18 cellular contexts compared by ENCODE assay signal in the genomic region with DNA sequence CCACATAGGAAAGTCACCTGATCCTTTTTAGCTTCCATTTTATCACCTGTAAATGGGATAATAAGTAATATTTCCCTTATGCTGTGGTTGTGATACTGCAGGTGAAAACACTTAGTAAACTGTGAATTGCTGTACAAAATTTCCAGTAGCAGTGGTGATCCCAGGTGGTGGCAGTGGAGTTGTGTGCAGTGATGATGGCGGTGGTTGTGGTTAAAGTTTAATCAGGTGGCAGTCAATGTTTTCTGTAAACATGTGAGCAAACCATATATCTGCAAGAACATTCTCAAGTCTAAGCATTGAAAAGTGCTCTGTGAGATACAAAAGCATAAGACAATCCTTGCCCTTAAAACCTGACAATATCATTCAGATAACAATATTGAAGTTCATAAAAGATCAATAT.
"Had no signal": no experiment of that assay in that cellular context is flagged by ENCODE, and none has a peak within 500 bp of the region (broad histone marks: within the 10 kb centered on the region; RNA-seq: fewer than 3 reads in every experiment).

No MANE protein-coding gene starts in this region.

- H3K36me3 ChIP-seq: colonic mucosa, esophagus squamous epithelium, gastroesophageal sphincter, neutrophil, sigmoid colon had no signal

- ATAC-seq: gastroesophageal sphincter; left cardiac atrium; naive thymus-derived CD8-positive, alpha-beta T cell had no signal

- H3K4me1 ChIP-seq: colonic mucosa, esophagus squamous epithelium, gastroesophageal sphincter had no signal

- H3K27me3 ChIP-seq: colonic mucosa, esophagus squamous epithelium, gastroesophageal sphincter, neutrophil, sigmoid colon had no signal

- DNase-seq: colonic mucosa; dermis blood vessel endothelial cell; esophagus squamous epithelium; foreskin fibroblast; glutamatergic neuron; immature natural killer cell; kidney; left cardiac atrium; mammary epithelial cell; naive thymus-derived CD8-positive, alpha-beta T cell; posterior cingulate gyrus; sigmoid colon; stimulated activated CD4-positive, alpha-beta T cell treated with anti-CD3 and anti-CD28 coated beads, Interleukin-12 subunit alpha, Interleukin-12 subunit beta, amount 100 ng/mL, for 4 hours; stimulated activated naive CD4-positive, alpha-beta T cell treated with Interleukin-2 at 50 U/mL for 16 hours had no signal

- H3K4me3 ChIP-seq: colonic mucosa, esophagus squamous epithelium, gastroesophageal sphincter, sigmoid colon, skin epidermis had no signal

- FAIRE-seq: kidney, urothelium cell line had no signal

- H3K27ac ChIP-seq: colonic mucosa, esophagus squamous epithelium, gastroesophageal sphincter, neutrophil, sigmoid colon, skin epidermis had no signal

- H3K9me3 ChIP-seq: colonic mucosa, esophagus squamous epithelium, neutrophil, sigmoid colon had no signal
